10 cellular contexts compared by ENCODE assay signal in the genomic region with DNA sequence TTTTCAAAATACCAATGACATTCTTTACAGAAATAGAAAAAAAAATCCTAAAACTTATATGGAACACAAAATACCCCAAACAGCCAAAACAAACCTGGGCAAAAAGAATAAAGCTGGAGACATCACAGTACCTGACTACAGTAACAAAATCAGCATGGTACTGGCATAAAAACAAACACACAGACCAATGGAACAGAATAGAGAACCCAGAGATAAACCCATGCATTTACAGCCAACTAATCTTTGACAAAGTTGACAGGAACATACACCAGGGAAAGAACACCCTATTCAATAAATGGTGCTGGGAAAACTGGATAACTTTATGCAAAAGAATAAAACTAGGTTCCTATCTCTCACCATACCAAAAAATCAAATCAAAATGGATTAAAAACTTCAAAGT.
"Had no signal": no experiment of that assay in that cellular context is flagged by ENCODE, and none has a peak within 500 bp of the region (broad histone marks: within the 10 kb centered on the region; RNA-seq: fewer than 3 reads in every experiment).

No MANE protein-coding gene starts in this region.

- DNase-seq: GM23248, GOT3, H7, HFFc6, KBM-7 had no signal

- H3K9me3 Mint-ChIP-seq: HFFc6, IgD-negative memory B cell had no signal

- H3K4me3 Mint-ChIP-seq: HFFc6, IgD-negative memory B cell had no signal

- H3K27ac Mint-ChIP-seq: HFFc6, IgD-negative memory B cell had no signal

- FAIRE-seq: HepG2 had no signal

- H3K9me3 ChIP-seq: HAP-1 had no signal

- H3K27me3 Mint-ChIP-seq: IgD-negative memory B cell had no signal

- H3K4me3 ChIP-seq: GM23248, HAP-1 had no signal

- H3K36me3 ChIP-seq: HAP-1 had no signal

- H3K27ac ChIP-seq: GM23248, HL-60 had no signal

- ATAC-seq: HCT116, HepG2 had no signal
